Comparison of ENCODE assay signal across 1 cellular context in genomic region chr1:120176092-120176855, GRCh38.
A peak's percentile ranks its signal among the peaks of the same experiment; 100 is the strongest.
TF ChIP-seq lines count a peak whose summit lies in the region.

Gene SEC22B, minus strand, starts transcription at chr1:120176520. Its CDS starts 139 bp downstream, at chr1:120176381.

TF ChIP-seq in SK-N-SH, 30 proteins besides CTCF, POLR2A, EP300 and RAD21 (continued from another document):
- peak; percentile 34; the same call in 1 of the 2 replicates for TF ChIP-seq USF1 (IDR thresholded peaks at IDR 0.05; ENCODE audit: borderline replicate concordance, low read depth)
- TF ChIP-seq SIN3A (IDR thresholded peaks at IDR 0.05; ENCODE audit: borderline replicate concordance, low read depth, low read length), result peak; percentile 89; the same call in 1 of the 2 replicates
- TF ChIP-seq NRF1 (IDR thresholded peaks at IDR 0.05; ENCODE audit: low read depth, low read length), result no peak
- no peak for TF ChIP-seq MEF2A (IDR thresholded peaks at IDR 0.05; ENCODE audit: borderline replicate concordance, low read depth)
- TF ChIP-seq RCOR1 (IDR thresholded peaks at IDR 0.05; ENCODE audit: low read length), result peak; percentile 51; the same call in 1 of the 2 replicates
- TF ChIP-seq ELF1 (IDR thresholded peaks at IDR 0.05), result peak; percentile 92
- peak; percentile 63; the same call in 1 of the 2 replicates for TF ChIP-seq REST (IDR thresholded peaks at IDR 0.05; ENCODE audit: low read depth, low read length)
- TF ChIP-seq CHD2 (IDR thresholded peaks at IDR 0.05; ENCODE audit: low read length, partially characterized antibody), result peak; percentile 78
- TF ChIP-seq JUND (IDR thresholded peaks at IDR 0.05), result 0 out of 2 replicates have a peak, but pooled peaks have one; percentile 16
